ENCODE assay signal across 8 cellular contexts in the genomic region with DNA sequence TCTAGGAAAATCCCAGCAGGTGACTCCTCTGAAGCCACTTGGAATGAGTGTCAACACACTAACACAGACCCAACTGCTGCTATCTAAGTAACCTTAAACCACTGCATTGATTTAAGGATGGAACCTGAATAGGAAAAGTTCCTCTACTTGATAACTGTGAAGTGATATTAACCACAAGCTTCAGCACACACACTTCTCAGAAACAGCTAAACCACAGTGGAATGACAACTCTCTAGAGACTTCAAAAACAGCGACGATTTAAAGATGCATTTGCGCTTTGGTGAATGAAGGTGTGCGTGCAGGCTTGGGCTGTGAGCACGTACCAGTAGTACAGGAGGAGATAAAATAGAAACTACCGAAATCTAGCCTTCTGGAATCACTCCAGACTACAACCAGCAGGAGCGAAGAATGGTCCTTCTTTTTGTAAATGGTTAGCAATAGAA.
DNase-seq lines count a peak whose midpoint lies in the region; ATAC-seq lines count a peak whose summit lies in the region.

No MANE protein-coding gene starts in this region.

- H3K4me2 ChIP-seq in BLaER1 = peak overlapping the region; percentile 81

- H3K9ac ChIP-seq in BLaER1 (peak overlapping the region; percentile 89), skeletal muscle tissue (ENCODE audit: low read depth in 1 of 3, low read length in 3 of 3) (peak overlapping the region; percentile 82 to 94 (median 88))

- H3K27ac ChIP-seq in BLaER1 (peak overlapping the region; percentile 86), skeletal muscle tissue (ENCODE audit: low read depth, low read length) (peak overlapping the region; percentile 87)

- peak; percentile 26 for DNase-seq in NCI-H69 (lab: John Stamatoyannopoulos, UW)
- peak; percentile 8 to 30 for DNase-seq in activated T-helper 1 cell treated with anti-CD3 and anti-CD28 coated beads, Interleukin-2, amount 50 U/mL, for 16 hours (ENCODE audit: low read depth in 1 of 2, low spot score in 1 of 2)
- DNase-seq in left cardiac atrium = no peak
- no peak for DNase-seq in posterior cingulate gyrus
- DNase-seq in NCI-H446 treated with DMSO at 0.1 percent for 48 hours (lab: John Stamatoyannopoulos, UW) = no peak

- H3K27me3 ChIP-seq in BLaER1 (no peaks in the 10 kb centered on the region), skeletal muscle tissue (ENCODE audit: control insufficient read depth in 3 of 3, insufficient read depth in 3 of 3, low read length in 3 of 3) (no peaks in the 10 kb centered on the region)

- H3K36me3 ChIP-seq in BLaER1 (peaks cover 7% of the 10 kb centered on the region), skeletal muscle tissue (ENCODE audit: control insufficient read depth in 3 of 3, insufficient read depth in 3 of 3, low read length in 3 of 3) (peaks cover 0 to 7% (median 0%) of the 10 kb centered on the region in 3 donors)

- intact Hi-C loops in left cardiac atrium (cut with DNase I) = loop anchor here in 1 of 2 donors (5.0 kb wide), 1 partner anchor 118 kb away; no protein-coding TSS in a partner anchor
- intact Hi-C loops in posterior cingulate gyrus (cut with DNase I) = no loop called here

- peak; percentile 36 for ATAC-seq in GM21515 (IDR thresholded peaks at IDR 0.05; ENCODE audit: unreplicated experiment)
- ATAC-seq in left cardiac atrium = peak; percentile 22 to 24

- peak overlapping the region; percentile 81 for H3K4me3 ChIP-seq in BLaER1
- peak overlapping the region; percentile 93 to 98 (median 95) for H3K4me3 ChIP-seq in skeletal muscle tissue (ENCODE audit: low read length in 3 of 3)

- H4K20me1 ChIP-seq in BLaER1 = peaks cover 29% of the 10 kb centered on the region

- H3K4me1 ChIP-seq in BLaER1 (peaks cover 57% of the 10 kb centered on the region), skeletal muscle tissue (ENCODE audit: control insufficient read depth in 3 of 3, insufficient read depth in 3 of 3, low read length in 3 of 3) (peaks cover 7 to 26% (median 13%) of the 10 kb centered on the region in 3 donors)

- H3K9me3 ChIP-seq in BLaER1 = no peaks in the 10 kb centered on the region
- no peaks in the 10 kb centered on the region for H3K9me3 ChIP-seq in skeletal muscle tissue (ENCODE audit: control insufficient read depth in 3 of 3, low read length in 3 of 3)

Comparison
In these comparisons a context has a peak if more than half of its experiments do, and no peak if none do; other contexts are left out.
1. DNase-seq: peak in NCI-H69 (single experiment) and activated T-helper 1 cell treated with anti-CD3 and anti-CD28 coated beads, Interleukin-2, amount 50 U/mL, for 16 hours (2 of 2); none in left cardiac atrium (single experiment), posterior cingulate gyrus (0 of 10) and NCI-H446 treated with DMSO at 0.1 percent for 48 hours (single experiment).